In the genomic region with DNA sequence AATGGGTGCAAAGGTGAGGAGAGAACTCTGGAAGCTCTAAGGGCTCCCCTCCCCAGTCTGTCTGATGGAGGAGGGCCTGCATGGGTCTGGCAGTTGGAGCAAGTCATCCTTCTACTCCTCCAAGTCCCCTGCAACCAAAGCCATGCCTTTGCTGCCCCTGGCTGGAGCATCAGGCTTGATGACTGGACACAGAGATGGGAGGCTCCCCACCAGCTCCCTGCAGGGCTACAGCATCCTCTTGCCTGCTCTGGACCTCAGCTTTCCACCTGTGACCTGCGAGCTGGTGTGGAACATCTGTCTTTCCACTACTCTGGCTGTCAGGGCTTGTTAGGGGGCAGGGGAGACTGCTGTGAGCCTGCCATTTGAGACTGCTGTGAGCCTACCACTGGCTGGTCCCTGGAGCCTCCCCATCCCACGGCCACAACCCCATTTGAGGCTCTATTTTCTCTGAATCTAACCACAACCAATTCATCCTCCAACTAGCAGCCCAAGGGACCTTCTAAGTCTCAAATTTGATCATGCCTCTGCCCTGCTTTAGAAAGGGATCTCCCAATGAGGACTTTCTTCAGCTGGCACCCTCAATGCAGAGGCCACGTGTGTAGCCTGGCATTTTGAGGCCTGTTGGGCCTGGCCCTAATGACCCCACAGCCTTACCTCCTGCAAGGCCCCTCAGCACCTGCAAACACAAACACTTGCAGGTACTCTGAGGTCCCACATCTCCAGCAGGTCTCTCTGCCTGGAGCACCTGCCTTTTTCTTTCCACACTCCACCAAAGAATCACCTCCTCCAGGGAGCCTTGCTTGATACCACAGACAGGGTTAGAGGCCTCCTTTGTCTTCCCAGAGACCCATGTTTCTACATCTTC, we compare ENCODE assay signal across 1 cellular context.
TF ChIP-seq lines count a peak whose summit lies in the region.

No MANE protein-coding gene starts in this region.

TF ChIP-seq in K562, 482 proteins besides CTCF, POLR2A, EP300 and RAD21:
- no peak for TF ChIP-seq ZNF24 (IDR thresholded peaks at IDR 0.05)
- peak; percentile 15 for TF ChIP-seq RBM25 (IDR thresholded peaks at IDR 0.05; ENCODE audit: low read depth, low read length, severe bottlenecking)
